24 cellular contexts compared by ENCODE assay signal in genomic region chr13:91020635-91021034, GRCh38.
"Had no signal": no experiment of that assay in that cellular context is flagged by ENCODE, and none has a peak within 500 bp of the region (broad histone marks: within the 10 kb centered on the region; RNA-seq: fewer than 3 reads in every experiment).

No MANE protein-coding gene starts in this region.

- H3K27ac ChIP-seq: neutrophil, pancreas, prostate gland, right lobe of liver, sigmoid colon, stomach, thoracic aorta, thyroid gland, tibial nerve, upper lobe of right lung, vagina had no signal

- ATAC-seq: naive thymus-derived CD4-positive, alpha-beta T cell; natural killer cell; right cardiac atrium; right lobe of liver; stimulated activated effector memory CD8-positive, alpha-beta T cell treated with anti-CD3 and anti-CD28 coated beads, Interleukin-12 subunit alpha, Interleukin-12 subunit beta, amount 100 ng/mL, for 72 hours; stimulated activated naive B cell treated with anti-CD40 and anti-IgM and Interleukin-4, amounts not matched to agents 10 μg/mL and 1 μg/mL and 100 μg/mL, for 72 hours; upper lobe of right lung had no signal

- FAIRE-seq: pancreas, small intestine, urothelium cell line had no signal

- DNase-seq: naive thymus-derived CD4-positive, alpha-beta T cell; natural killer cell; nucleus accumbens; pancreas; right cardiac atrium; right lobe of liver; sigmoid colon; small intestine; stimulated activated CD4-positive, alpha-beta T cell treated with anti-CD3 and anti-CD28 coated beads, Interleukin-15, amount 100 ng/mL, for 24 hours; stimulated activated CD4-positive, alpha-beta T cell treated with anti-CD3 and anti-CD28 coated beads, Interleukin-2, amount 100 ng/mL, for 24 hours; stimulated activated CD4-positive, alpha-beta T cell treated with anti-CD3 and anti-CD28 coated beads, Interleukin-2, amount 100 ng/mL, for 48 hours; stimulated activated CD4-positive, alpha-beta T cell treated with anti-CD3 and anti-CD28 coated beads, Interleukin-4, amount 100 ng/mL, for 24 hours; stimulated activated naive B cell treated with anti-CD40 and anti-IgM and Interleukin-4, amounts not matched to agents 10 μg/mL and 1 μg/mL and 100 μg/mL, for 72 hours; stimulated activated naive CD4-positive, alpha-beta T cell treated with Interleukin-2 at 50 U/mL for 16 hours; stomach; thyroid gland; upper lobe of right lung had no signal
